In the genomic region with DNA sequence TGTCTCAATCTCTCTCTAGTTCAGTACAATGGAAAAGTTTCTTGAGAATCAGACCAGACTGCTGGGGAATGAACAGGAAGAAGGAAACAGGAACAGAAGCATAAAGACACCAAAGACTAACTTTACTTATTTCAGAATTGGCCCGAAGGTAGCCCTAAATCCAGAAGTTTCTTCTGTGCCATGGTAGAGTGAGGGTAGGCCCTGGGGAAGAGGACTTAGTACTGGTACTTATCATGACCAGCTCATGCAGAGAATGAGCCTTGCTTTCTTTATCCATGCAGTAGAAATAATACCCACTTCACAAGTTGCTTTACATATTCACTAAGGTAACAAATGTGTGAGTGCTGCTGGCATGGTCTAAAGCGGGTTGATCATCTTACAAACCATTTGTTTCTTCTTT, we compare ENCODE assay signal across 1 cellular context.
TF ChIP-seq lines count a peak whose summit lies in the region.

No MANE protein-coding gene starts in this region.

TF ChIP-seq in GM12878, 131 proteins besides CTCF, POLR2A, EP300 and RAD21 (continued from another document):
- no peak for TF ChIP-seq KLF5 (IDR thresholded peaks at IDR 0.05; ENCODE audit: partially characterized antibody)
- TF ChIP-seq, protein P1, sequence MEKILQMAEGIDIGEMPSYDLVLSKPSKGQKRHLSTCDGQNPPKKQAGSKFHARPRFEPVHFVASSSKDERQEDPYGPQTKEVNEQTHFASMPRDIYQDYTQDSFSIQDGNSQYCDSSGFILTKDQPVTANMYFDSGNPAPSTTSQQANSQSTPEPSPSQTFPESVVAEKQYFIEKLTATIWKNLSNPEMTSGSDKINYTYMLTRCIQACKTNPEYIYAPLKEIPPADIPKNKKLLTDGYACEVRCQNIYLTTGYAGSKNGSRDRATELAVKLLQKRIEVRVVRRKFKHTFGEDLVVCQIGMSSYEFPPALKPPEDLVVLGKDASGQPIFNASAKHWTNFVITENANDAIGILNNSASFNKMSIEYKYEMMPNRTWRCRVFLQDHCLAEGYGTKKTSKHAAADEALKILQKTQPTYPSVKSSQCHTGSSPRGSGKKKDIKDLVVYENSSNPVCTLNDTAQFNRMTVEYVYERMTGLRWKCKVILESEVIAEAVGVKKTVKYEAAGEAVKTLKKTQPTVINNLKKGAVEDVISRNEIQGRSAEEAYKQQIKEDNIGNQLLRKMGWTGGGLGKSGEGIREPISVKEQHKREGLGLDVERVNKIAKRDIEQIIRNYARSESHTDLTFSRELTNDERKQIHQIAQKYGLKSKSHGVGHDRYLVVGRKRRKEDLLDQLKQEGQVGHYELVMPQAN (conservative IDR thresholded peaks at IDR 0.05), result no peak
- no peak for TF ChIP-seq POLR2AphosphoS2 (IDR thresholded peaks at IDR 0.05; ENCODE audit: low read depth, low read length)
- no peak for TF ChIP-seq KAT2A (conservative IDR thresholded peaks at IDR 0.05; ENCODE audit: control insufficient read depth, low read depth, low read length)
- no peak for TF ChIP-seq RB1 (IDR thresholded peaks at IDR 0.05; ENCODE audit: borderline replicate concordance)
